In genomic region chr6:65922049-65922448, GRCh38 we compare ENCODE assay signal across 1 cellular context.
A peak's percentile ranks its signal among the peaks of the same experiment; 100 is the strongest.
TF ChIP-seq lines count a peak whose summit lies in the region.

No MANE protein-coding gene starts in this region.

TF ChIP-seq in GM12878, 131 proteins besides CTCF, POLR2A, EP300 and RAD21 (continued from another document and continues in another):
- TF ChIP-seq PAX8 (IDR thresholded peaks at IDR 0.05) (no peak), MLLT1 (IDR thresholded peaks at IDR 0.05) (peak; percentile 60; the same call in 1 of the 2 replicates), NBN (IDR thresholded peaks at IDR 0.05) (peak; percentile 83), LARP7 (IDR thresholded peaks at IDR 0.05) (no peak), CEBPB (IDR thresholded peaks at IDR 0.05; ENCODE audit: borderline replicate concordance in 1 of 2, low read depth in 2 of 2, low read length in 2 of 2) (no peak), PAX5 (IDR thresholded peaks at IDR 0.05; ENCODE audit: borderline replicate concordance, low read depth, low read length) (0 out of 2 replicates have a peak, but pooled peaks have one; percentile 22), ZNF687 (IDR thresholded peaks at IDR 0.05) (no peak), ETV6 (conservative IDR thresholded peaks at IDR 0.05 in 1 of 2, IDR thresholded peaks at IDR 0.05 in 1 of 2; ENCODE audit: borderline replicate concordance in 1 of 2, low read depth in 1 of 2) (no peak), RCOR1 (conservative IDR thresholded peaks at IDR 0.05; ENCODE audit: low read depth, low read length) (no peak), NR2F1 (conservative IDR thresholded peaks at IDR 0.05) (peak; percentile 72; the same call in 1 of the 2 replicates), ZNF384 (IDR thresholded peaks at IDR 0.05; ENCODE audit: borderline replicate concordance, low read depth, low read length) (0 out of 2 replicates have a peak, but pooled peaks have one; percentile 44), MAX (IDR thresholded peaks at IDR 0.05; ENCODE audit: low read depth, low read length) (no peak), BHLHE40 (IDR thresholded peaks at IDR 0.05; ENCODE audit: borderline replicate concordance in 1 of 2, low read depth in 2 of 2, low read length in 1 of 2) (peak; percentile 12 to 46; a peak in 1 of 4 replicates), RUNX3 (IDR thresholded peaks at IDR 0.05; ENCODE audit: low read length) (peak; percentile 83), CHD4 (IDR thresholded peaks at IDR 0.05) (no peak), CHD1 (IDR thresholded peaks at IDR 0.05; ENCODE audit: low read depth, low read length) (no peak), PBX3 (IDR thresholded peaks at IDR 0.05; ENCODE audit: insufficient replicate concordance, low read depth, low read length) (peak; percentile 72), RFX5 (IDR thresholded peaks at IDR 0.05; ENCODE audit: low read depth, low read length) (no peak), YBX1 (IDR thresholded peaks at IDR 0.05) (no peak), ZNF217 (IDR thresholded peaks at IDR 0.05) (peak; percentile 71), BMI1 (IDR thresholded peaks at IDR 0.05; ENCODE audit: borderline replicate concordance) (peak; percentile 82), TCF7 (IDR thresholded peaks at IDR 0.05; ENCODE audit: borderline replicate concordance) (peak; percentile 85), MEF2A (IDR thresholded peaks at IDR 0.05; ENCODE audit: insufficient read depth, low read depth, low read length) (no peak), ZBTB4 (CRISPR knock-in tag; IDR thresholded peaks at IDR 0.05) (no peak), BRCA1 (IDR thresholded peaks at IDR 0.05; ENCODE audit: low read depth, low read length) (no peak), IRF3 (IDR thresholded peaks at IDR 0.05) (no peak), BCLAF1 (IDR thresholded peaks at IDR 0.05) (no peak), JUND (IDR thresholded peaks at IDR 0.05; ENCODE audit: low read depth, low read length) (peak; percentile 81), CREM (IDR thresholded peaks at IDR 0.05; ENCODE audit: low read depth) (0 out of 2 replicates have a peak, but pooled peaks have one; percentile 14), MXI1 (IDR thresholded peaks at IDR 0.05; ENCODE audit: low read depth, low read length) (no peak), EZH2 (IDR thresholded peaks at IDR 0.05; ENCODE audit: borderline replicate concordance, control insufficient read depth, low read depth, low read length) (no peak), SUZ12 (IDR thresholded peaks at IDR 0.05; ENCODE audit: unreplicated experiment) (no peak), ZBTB33 (IDR thresholded peaks at IDR 0.05) (no peak), ATF3 (IDR thresholded peaks at IDR 0.05; ENCODE audit: borderline replicate concordance, extremely low read depth, low read depth, low read length) (no peak), ZZZ3 (IDR thresholded peaks at IDR 0.05; ENCODE audit: control insufficient read depth, insufficient read length, low read depth) (no peak), STAT1 (conservative IDR thresholded peaks at IDR 0.05) (no peak), SKIL (IDR thresholded peaks at IDR 0.05; ENCODE audit: low read depth, poor library complexity, severe bottlenecking) (peak; percentile 82), NFIC (IDR thresholded peaks at IDR 0.05; ENCODE audit: low read depth, low read length) (0 out of 2 replicates have a peak, but pooled peaks have one; percentile 23), ATF7 (IDR thresholded peaks at IDR 0.05; ENCODE audit: low read depth) (peak; percentile 84), SRF (IDR thresholded peaks at IDR 0.05; ENCODE audit: low read depth in 2 of 2, low read length in 2 of 2) (no peak), BACH1 (IDR thresholded peaks at IDR 0.05; ENCODE audit: borderline replicate concordance) (peak; percentile 78; the same call in 1 of the 2 replicates), ZNF622 (IDR thresholded peaks at IDR 0.05) (no peak), IKZF2 (IDR thresholded peaks at IDR 0.05) (peak; percentile 73 to 86; a peak in 3 of 4 replicates), STAT3 (IDR thresholded peaks at IDR 0.05; ENCODE audit: low read depth, low read length) (no peak), SIN3A (IDR thresholded peaks at IDR 0.05; ENCODE audit: low read depth, low read length) (no peak), SMAD1 (IDR thresholded peaks at IDR 0.05; ENCODE audit: low read depth, partially characterized antibody) (no peak), CBX3 (IDR thresholded peaks at IDR 0.05; ENCODE audit: borderline replicate concordance, low read depth) (no peak)
